Comparison of ENCODE assay signal across 2 cellular contexts in the genomic region with DNA sequence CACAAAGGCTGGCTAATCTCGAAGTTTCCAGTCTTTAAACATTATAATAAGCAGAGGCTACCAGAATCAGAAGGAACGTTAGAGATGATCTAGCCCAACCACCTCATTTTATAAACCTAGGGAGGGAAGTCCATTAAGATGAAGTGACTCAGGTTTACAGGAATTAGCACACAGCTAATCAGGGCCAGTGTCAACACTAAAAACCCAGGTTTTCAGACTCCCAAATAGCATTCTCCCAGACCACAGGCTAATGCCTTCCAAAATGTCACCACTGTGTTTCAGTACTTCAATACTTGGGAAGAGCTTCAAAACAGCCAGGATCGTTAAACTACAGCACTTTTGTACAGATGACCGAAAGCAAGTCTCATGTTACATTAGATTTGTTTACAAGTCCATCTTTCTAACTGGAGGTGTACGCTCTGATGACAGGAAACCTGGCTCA.
TF ChIP-seq lines count a peak whose summit lies in the region.

No MANE protein-coding gene starts in this region.

TF ChIP-seq in HEK293, 187 proteins besides CTCF, POLR2A, EP300 and RAD21:
- TF ChIP-seq ZBTB21 (tag by site-specific recombination; IDR thresholded peaks at IDR 0.05) = no peak
- TF ChIP-seq WT1 (tag by site-specific recombination; IDR thresholded peaks at IDR 0.05) = 0 out of 2 replicates have a peak, but pooled peaks have one; percentile 19
- TF ChIP-seq, protein P1, sequence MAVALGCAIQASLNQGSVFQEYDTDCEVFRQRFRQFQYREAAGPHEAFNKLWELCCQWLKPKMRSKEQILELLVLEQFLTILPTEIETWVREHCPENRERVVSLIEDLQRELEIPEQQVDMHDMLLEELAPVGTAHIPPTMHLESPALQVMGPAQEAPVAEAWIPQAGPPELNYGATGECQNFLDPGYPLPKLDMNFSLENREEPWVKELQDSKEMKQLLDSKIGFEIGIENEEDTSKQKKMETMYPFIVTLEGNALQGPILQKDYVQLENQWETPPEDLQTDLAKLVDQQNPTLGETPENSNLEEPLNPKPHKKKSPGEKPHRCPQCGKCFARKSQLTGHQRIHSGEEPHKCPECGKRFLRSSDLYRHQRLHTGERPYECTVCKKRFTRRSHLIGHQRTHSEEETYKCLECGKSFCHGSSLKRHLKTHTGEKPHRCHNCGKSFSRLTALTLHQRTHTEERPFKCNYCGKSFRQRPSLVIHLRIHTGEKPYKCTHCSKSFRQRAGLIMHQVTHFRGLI (tag by site-specific recombination; IDR thresholded peaks at IDR 0.05) = peak; percentile 60; the same call in 1 of the 2 replicates

TF ChIP-seq in HepG2, 621 proteins besides CTCF, POLR2A, EP300 and RAD21:
- TF ChIP-seq PAX8 (CRISPR knock-in tag; IDR thresholded peaks at IDR 0.05; ENCODE audit: borderline replicate concordance) = no peak
- no peak for TF ChIP-seq NFKBIZ (CRISPR knock-in tag; IDR thresholded peaks at IDR 0.05)
- TF ChIP-seq, protein P2, sequence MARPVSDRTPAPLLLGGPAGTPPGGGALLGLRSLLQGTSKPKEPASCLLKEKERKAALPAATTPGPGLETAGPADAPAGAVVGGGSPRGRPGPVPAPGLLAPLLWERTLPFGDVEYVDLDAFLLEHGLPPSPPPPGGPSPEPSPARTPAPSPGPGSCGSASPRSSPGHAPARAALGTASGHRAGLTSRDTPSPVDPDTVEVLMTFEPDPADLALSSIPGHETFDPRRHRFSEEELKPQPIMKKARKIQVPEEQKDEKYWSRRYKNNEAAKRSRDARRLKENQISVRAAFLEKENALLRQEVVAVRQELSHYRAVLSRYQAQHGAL (CRISPR knock-in tag; IDR thresholded peaks at IDR 0.05; ENCODE audit: not compliant biosample characterization) = no peak
- peak; percentile 67; the same call in 1 of the 2 replicates for TF ChIP-seq SIX1 (CRISPR knock-in tag; IDR thresholded peaks at IDR 0.05; ENCODE audit: borderline replicate concordance)
TF ChIP-seq in HepG2: peak in this region for 1.
